In the genomic region with DNA sequence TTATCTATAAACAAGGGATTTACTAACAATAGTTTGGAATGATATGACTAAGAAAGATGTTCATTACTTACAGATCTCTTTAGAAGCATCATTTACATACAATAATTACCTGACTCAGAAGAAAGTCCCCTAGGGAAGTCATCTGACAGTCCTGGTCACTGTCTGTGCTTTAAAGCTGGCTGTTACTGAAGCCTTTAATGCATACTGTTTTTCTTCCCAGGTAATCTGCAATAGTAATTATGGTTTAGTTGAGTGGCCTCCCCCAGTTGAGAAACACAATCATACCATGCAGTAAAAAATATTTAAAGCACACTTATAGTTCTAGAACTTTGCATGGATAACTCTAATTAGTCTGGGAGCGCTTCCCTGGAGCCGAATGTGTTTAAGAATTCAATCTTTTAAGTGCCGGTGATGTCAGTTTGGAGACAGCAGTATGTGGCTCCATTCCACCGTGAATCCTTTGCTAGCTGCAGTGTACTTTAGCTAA, we compare ENCODE assay signal across 1 cellular context.
TF ChIP-seq lines count a peak whose summit lies in the region.

No MANE protein-coding gene starts in this region.

TF ChIP-seq in HEK293, 187 proteins besides CTCF, POLR2A, EP300 and RAD21 (continued from another document):
- peak; percentile 66 for TF ChIP-seq ZNF561 (tag by site-specific recombination; IDR thresholded peaks at IDR 0.05; ENCODE audit: borderline replicate concordance)
- TF ChIP-seq, protein P1, sequence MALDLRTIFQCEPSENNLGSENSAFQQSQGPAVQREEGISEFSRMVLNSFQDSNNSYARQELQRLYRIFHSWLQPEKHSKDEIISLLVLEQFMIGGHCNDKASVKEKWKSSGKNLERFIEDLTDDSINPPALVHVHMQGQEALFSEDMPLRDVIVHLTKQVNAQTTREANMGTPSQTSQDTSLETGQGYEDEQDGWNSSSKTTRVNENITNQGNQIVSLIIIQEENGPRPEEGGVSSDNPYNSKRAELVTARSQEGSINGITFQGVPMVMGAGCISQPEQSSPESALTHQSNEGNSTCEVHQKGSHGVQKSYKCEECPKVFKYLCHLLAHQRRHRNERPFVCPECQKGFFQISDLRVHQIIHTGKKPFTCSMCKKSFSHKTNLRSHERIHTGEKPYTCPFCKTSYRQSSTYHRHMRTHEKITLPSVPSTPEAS (tag by site-specific recombination; IDR thresholded peaks at IDR 0.05) = no peak
- no peak for TF ChIP-seq ZNF785 (tag by site-specific recombination; IDR thresholded peaks at IDR 0.05)
- TF ChIP-seq ZNF473 (tag by site-specific recombination; IDR thresholded peaks at IDR 0.05) = no peak
- TF ChIP-seq SALL2 (tag by site-specific recombination; IDR thresholded peaks at IDR 0.05; ENCODE audit: borderline replicate concordance) = no peak
- TF ChIP-seq GLI4 (tag by site-specific recombination; IDR thresholded peaks at IDR 0.05) = no peak
- TF ChIP-seq BCL11B (tag by site-specific recombination; IDR thresholded peaks at IDR 0.05; ENCODE audit: low read depth) = no peak
- TF ChIP-seq ZNF624 (tag by site-specific recombination; IDR thresholded peaks at IDR 0.05) = no peak
- no peak for TF ChIP-seq ZNF777 (tag by site-specific recombination; IDR thresholded peaks at IDR 0.05; ENCODE audit: borderline replicate concordance)
- TF ChIP-seq, protein P2, sequence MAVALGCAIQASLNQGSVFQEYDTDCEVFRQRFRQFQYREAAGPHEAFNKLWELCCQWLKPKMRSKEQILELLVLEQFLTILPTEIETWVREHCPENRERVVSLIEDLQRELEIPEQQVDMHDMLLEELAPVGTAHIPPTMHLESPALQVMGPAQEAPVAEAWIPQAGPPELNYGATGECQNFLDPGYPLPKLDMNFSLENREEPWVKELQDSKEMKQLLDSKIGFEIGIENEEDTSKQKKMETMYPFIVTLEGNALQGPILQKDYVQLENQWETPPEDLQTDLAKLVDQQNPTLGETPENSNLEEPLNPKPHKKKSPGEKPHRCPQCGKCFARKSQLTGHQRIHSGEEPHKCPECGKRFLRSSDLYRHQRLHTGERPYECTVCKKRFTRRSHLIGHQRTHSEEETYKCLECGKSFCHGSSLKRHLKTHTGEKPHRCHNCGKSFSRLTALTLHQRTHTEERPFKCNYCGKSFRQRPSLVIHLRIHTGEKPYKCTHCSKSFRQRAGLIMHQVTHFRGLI (tag by site-specific recombination; IDR thresholded peaks at IDR 0.05) = no peak
- TF ChIP-seq ZNF37A (tag by site-specific recombination; IDR thresholded peaks at IDR 0.05) = no peak
- TF ChIP-seq PRDM4 (tag by site-specific recombination; IDR thresholded peaks at IDR 0.05) = no peak
- TF ChIP-seq ZNF302 (tag by site-specific recombination; IDR thresholded peaks at IDR 0.05; ENCODE audit: low read depth) = no peak
- no peak for TF ChIP-seq ZBTB17 (tag by site-specific recombination; IDR thresholded peaks at IDR 0.05)
- no peak for TF ChIP-seq ZNF654 (tag by site-specific recombination; IDR thresholded peaks at IDR 0.05; ENCODE audit: low read depth)
- TF ChIP-seq ZNF423 (tag by site-specific recombination; IDR thresholded peaks at IDR 0.05) = no peak
- TF ChIP-seq ZNF169 (tag by site-specific recombination; IDR thresholded peaks at IDR 0.05) = no peak
- TF ChIP-seq PRDM1 (tag by site-specific recombination; IDR thresholded peaks at IDR 0.05) = no peak
